In the genomic region with DNA sequence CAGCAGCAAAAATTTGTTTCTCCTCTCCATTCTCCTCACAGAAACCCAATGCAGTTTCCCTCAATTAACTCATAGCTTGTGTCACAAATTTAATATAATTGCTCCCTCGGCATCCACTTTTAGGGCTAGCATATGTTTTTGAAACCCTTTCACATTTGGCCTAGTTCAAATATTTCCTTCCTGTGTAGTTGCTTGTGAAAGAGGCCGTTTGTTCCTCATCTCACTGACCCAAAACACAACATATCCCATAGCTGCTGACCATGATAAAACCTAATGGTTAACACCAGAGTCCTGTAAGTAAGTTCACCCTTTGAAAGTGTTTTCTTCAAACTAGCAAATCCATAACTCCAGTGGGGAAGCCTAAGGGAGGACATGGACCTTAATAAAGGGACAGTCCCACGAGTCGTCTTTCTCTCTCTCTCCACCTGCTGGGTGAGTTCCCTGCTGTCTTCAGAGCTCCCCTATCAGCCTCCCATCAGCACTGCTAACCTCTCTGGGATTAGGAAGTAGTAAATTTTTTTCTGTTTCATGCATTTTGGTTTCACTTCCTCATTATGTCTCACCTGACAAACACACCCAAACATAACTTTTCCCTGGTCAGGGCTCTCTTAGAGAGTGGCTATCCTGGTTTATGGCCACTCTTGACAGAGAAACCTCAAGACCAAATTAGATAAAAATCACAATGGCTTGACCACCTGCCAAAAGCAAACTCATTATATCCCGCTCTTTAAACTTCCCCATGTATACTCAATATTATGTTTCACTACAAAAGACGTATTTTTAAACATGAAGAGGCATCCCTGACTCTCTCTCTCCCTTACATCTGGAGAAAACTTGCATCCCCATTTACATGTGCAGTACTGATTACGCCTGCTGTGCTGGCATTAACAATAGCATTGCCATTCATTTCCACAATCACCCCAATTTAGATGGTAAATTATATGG, we compare ENCODE assay signal across 8 cellular contexts.
DNase-seq lines count a peak whose midpoint lies in the region; ATAC-seq and TF ChIP-seq lines count a peak whose summit lies in the region.

No MANE protein-coding gene starts in this region.

- H4K8ac ChIP-seq in H9 (replicated peaks; ENCODE audit: insufficient read length, low read depth, low read length): no peak overlapping the region

- no peak overlapping the region for H2BK5ac ChIP-seq in H9 (ENCODE audit: insufficient read length, low read length)

- H3K79me2 ChIP-seq in H9 (ENCODE audit: insufficient read depth, low read length): no peaks in the 10 kb centered on the region

- no peak overlapping the region for H2AK5ac ChIP-seq in H9 (ENCODE audit: insufficient read length, low read length)

- no peak overlapping the region for H3K4me3 ChIP-seq in MG63

- no peaks in the 10 kb centered on the region for H3K79me1 ChIP-seq in H9 (ENCODE audit: insufficient read depth, low read depth, low read length, poor library complexity, severe bottlenecking)

- H4K20me1 ChIP-seq in H9 (ENCODE audit: control insufficient read depth, insufficient read depth, insufficient read length): no peaks in the 10 kb centered on the region

- no peaks in the 10 kb centered on the region for H3K23me2 ChIP-seq in H9 (ENCODE audit: insufficient read length, low read depth, low read length, poor library complexity, severe bottlenecking)

- H3K27me3 Mint-ChIP-seq in H9 (ENCODE audit: low read depth) (no peaks in the 10 kb centered on the region), immature natural killer cell (ENCODE audit: low read depth in 3 of 3) (no peaks in the 10 kb centered on the region)

- TF ChIP-seq CTCF in H9 (conservative IDR thresholded peaks at IDR 0.05): no peak

- H2BK12ac ChIP-seq in H9 (ENCODE audit: insufficient read length, low read depth, low read length): no peak overlapping the region

- no peak overlapping the region for H3K56ac ChIP-seq in H9 (ENCODE audit: insufficient read length, low read depth, low read length)

- ATAC-seq in GM18502 (IDR thresholded peaks at IDR 0.05; ENCODE audit: poor library complexity, unreplicated experiment): peak; percentile 84

- H3K4me3 Mint-ChIP-seq in H9 (no peak overlapping the region), immature natural killer cell (peak overlapping the region in 3 of 5 donors; percentile 19 to 42 (median 27))

- H3K27ac Mint-ChIP-seq in H9 (peak overlapping the region; percentile 9 to 48 (median 44); a peak in 3 of 7 replicates), immature natural killer cell (peak overlapping the region in 5 of 6 donors; percentile 20 to 78 (median 67))

- in situ Hi-C loops in G401 (cut with HindIII; ENCODE audit: low sequenced_read_pairs): no loop called here

- H3K18ac ChIP-seq in H9 (ENCODE audit: insufficient read length, low read depth, low read length): no peak overlapping the region

- no peak overlapping the region for H2BK15ac ChIP-seq in H9 (ENCODE audit: low read depth, low read length)

- peaks cover 6% of the 10 kb centered on the region for H3K36me3 ChIP-seq in MG63

- H3K14ac ChIP-seq in H9 (ENCODE audit: insufficient read depth, low read length): no peak overlapping the region

- H3K4me2 ChIP-seq in H9 (ENCODE audit: insufficient read depth, insufficient read length, low read length): no peak overlapping the region

- H3K9me3 Mint-ChIP-seq in H9 (no peaks in the 10 kb centered on the region), immature natural killer cell (no peaks in the 10 kb centered on the region)

- H3K36me3 Mint-ChIP-seq in H9 (ENCODE audit: insufficient read depth in 1 of 3, low read depth in 3 of 3) (peaks cover 0 to 13% (median 3%) of the 10 kb centered on the region in 3 experiments; a peak in 4 of 7 replicates), immature natural killer cell (peaks cover 0 to 11% (median 9%) of the 10 kb centered on the region in 3 donors)

- DNase-seq in H9: no peak
- peak; percentile 15 for DNase-seq in NCI-H1092 (lab: John Stamatoyannopoulos, UW)
- DNase-seq in immature natural killer cell: no peak
- DNase-seq in D341Med (ENCODE audit: low spot score): no peak
- no peak for DNase-seq in G401 (ENCODE audit: low spot score)
- DNase-seq in AG20443 (ENCODE audit: low spot score): no peak
- DNase-seq in MG63: no peak

- H2AFZ ChIP-seq in H9 (ENCODE audit: low read length): no peak overlapping the region

- H3K27ac ChIP-seq in H9 (ENCODE audit: insufficient read length, low read depth, low read length): no peak overlapping the region

- no peak overlapping the region for H3K9ac ChIP-seq in H9 (ENCODE audit: extremely low read depth, insufficient read length, low read length)

- H2BK20ac ChIP-seq in H9 (ENCODE audit: low read depth, low read length, poor library complexity, severe bottlenecking): no peak overlapping the region

- H3T11ph ChIP-seq in H9 (ENCODE audit: low read length): no peak overlapping the region

- no peaks in the 10 kb centered on the region for H3K27me3 ChIP-seq in H9 (ENCODE audit: insufficient read depth, low read length)
- H3K27me3 ChIP-seq in MG63: no peaks in the 10 kb centered on the region

- no peak overlapping the region for H4K5ac ChIP-seq in H9 (ENCODE audit: insufficient read length, low read depth, low read length)

- no peak overlapping the region for H3K23ac ChIP-seq in H9 (ENCODE audit: insufficient read length, low read depth, low read length)

- no peak overlapping the region for H2BK120ac ChIP-seq in H9 (ENCODE audit: low read depth, low read length, poor library complexity, severe bottlenecking)

- no peak overlapping the region for H4K91ac ChIP-seq in H9 (ENCODE audit: insufficient read length, low read depth, low read length)

- no peaks in the 10 kb centered on the region for H3K9me3 ChIP-seq in H9 (ENCODE audit: control insufficient read depth, low read depth, low read length)
- H3K9me3 ChIP-seq in MG63: no peaks in the 10 kb centered on the region

- no peaks in the 10 kb centered on the region; the same call in 1 of the 2 replicates for H3K4me1 ChIP-seq in H9 (ENCODE audit: insufficient read depth, low read length)

- WGBS in H9 (ENCODE audit: extremely low coverage, insufficient read length, low lambda C conversion rate): 100% methylated on average over 1 of the region's 7 CpGs

- H3K4ac ChIP-seq in H9 (ENCODE audit: low read depth, low read length): no peak overlapping the region

- H3K4me1 Mint-ChIP-seq in H9: peaks cover 18 to 20% of the 10 kb centered on the region in 2 experiments
- peaks cover 19 to 27% of the 10 kb centered on the region in 2 donors for H3K4me1 Mint-ChIP-seq in immature natural killer cell

Comparison
In these comparisons a context has a peak if more than half of its experiments do, and no peak if none do; other contexts are left out.
1. H3K4me3 Mint-ChIP-seq: peak in immature natural killer cell (3 of 5); none in H9 (0 of 2).